In genomic region chr7:80623465-80624252, GRCh38 we compare ENCODE assay signal across 18 cellular contexts. TPM values are rescaled to one million over a fixed set of nuclear protein-coding genes. Genes with fewer than 3 reads are reported as not detected.
A peak's percentile ranks its signal among the peaks of the same experiment; 100 is the strongest.
DNase-seq lines count a peak whose midpoint lies in the region; ATAC-seq and TF ChIP-seq lines count a peak whose summit lies in the region.
"Had no signal": no experiment of that assay in that cellular context is flagged by ENCODE, and none has a peak within 500 bp of the region (broad histone marks: within the 10 kb centered on the region; RNA-seq: fewer than 3 reads in every experiment).

No MANE protein-coding gene starts in this region.

- H3K36me3 Mint-ChIP-seq in activated T-helper 17 cell treated with anti-CD3 and anti-CD28 coated beads, Interleukin-2, amount 50 U/mL, for 72 hours (ENCODE audit: low read depth), result no peaks in the 10 kb centered on the region
- H3K36me3 Mint-ChIP-seq: activated naive CD4-positive, alpha-beta T cell treated with anti-CD3 and anti-CD28 coated beads, Interleukin-2, amount 50 U/mL, for 24 hours; CD8-positive, alpha-beta memory T cell had no signal

- no peaks in the 10 kb centered on the region for H3K4me1 Mint-ChIP-seq in activated T-helper 17 cell treated with anti-CD3 and anti-CD28 coated beads, Interleukin-2, amount 50 U/mL, for 72 hours
- H3K4me1 Mint-ChIP-seq: activated naive CD4-positive, alpha-beta T cell treated with anti-CD3 and anti-CD28 coated beads, Interleukin-2, amount 50 U/mL, for 24 hours; CD8-positive, alpha-beta memory T cell had no signal

- H3K9me3 Mint-ChIP-seq in activated T-helper 17 cell treated with anti-CD3 and anti-CD28 coated beads, Interleukin-2, amount 50 U/mL, for 72 hours, result peaks cover 5% of the 10 kb centered on the region

- intact Hi-C loops in left lung (cut with DNase I) (no loop called here), spleen (cut with DNase I; ENCODE audit: low total_unique reads) (no loop called here)

- H3K36me3 ChIP-seq in left lung (no peaks in the 10 kb centered on the region), spleen (no peaks in the 10 kb centered on the region)

- WGBS in spleen, 5 donors, result 53 to 81% (median 73%) methylated on average over 3 of the region's 3 CpGs

- peaks cover 4 to 36% of the 10 kb centered on the region in 2 donors for H3K4me1 ChIP-seq in left lung
- peaks cover 0 to 19% (median 0%) of the 10 kb centered on the region in 6 donors for H3K4me1 ChIP-seq in spleen

- H3K27ac ChIP-seq in left lung (peak overlapping the region; percentile 23 to 55), spleen (peak overlapping the region in 7 of 8 donors; percentile 21 to 84 (median 50))
- H3K27ac ChIP-seq: 22Rv1 had no signal

- ATAC-seq in left lung, result peak; percentile 94
- no peak for ATAC-seq in activated T-helper 17 cell treated with anti-CD3 and anti-CD28 coated beads, Interleukin-2, amount 50 U/mL, for 72 hours (replicated peaks)
- ATAC-seq in GM18868 (IDR thresholded peaks at IDR 0.05; ENCODE audit: unreplicated experiment), result no peak

- TF ChIP-seq CTCF in epithelial cell of esophagus (IDR thresholded peaks at IDR 0.05; ENCODE audit: insufficient read depth, low read depth, low read length, missing control alignments), result no peak
- TF ChIP-seq CTCF in left lung (IDR thresholded peaks at IDR 0.05), result no peak
- TF ChIP-seq CTCF in spleen (IDR thresholded peaks at IDR 0.05 in 8 of 11, conservative IDR thresholded peaks at IDR 0.05 in 3 of 11), result no peak

- no peaks in the 10 kb centered on the region for H3K27me3 Mint-ChIP-seq in activated T-helper 17 cell treated with anti-CD3 and anti-CD28 coated beads, Interleukin-2, amount 50 U/mL, for 72 hours
- H3K27me3 Mint-ChIP-seq: activated naive CD4-positive, alpha-beta T cell treated with anti-CD3 and anti-CD28 coated beads, Interleukin-2, amount 50 U/mL, for 24 hours; CD8-positive, alpha-beta memory T cell had no signal

- H3K4me3 ChIP-seq in epithelial cell of esophagus (ENCODE audit: low read length), result peak overlapping the region; percentile 16
- H3K4me3 ChIP-seq in left lung, result peak overlapping the region in 1 of 2 donors; percentile 23
- H3K4me3 ChIP-seq in spleen, result peak overlapping the region in 3 of 8 donors; percentile 10 to 53 (median 35)

- H3K9me3 ChIP-seq in left lung (peaks cover 0 to 5% of the 10 kb centered on the region in 2 donors), spleen (peaks cover 0 to 11% (median 0%) of the 10 kb centered on the region in 8 donors)

- no peak overlapping the region for H3K27ac Mint-ChIP-seq in activated T-helper 17 cell treated with anti-CD3 and anti-CD28 coated beads, Interleukin-2, amount 50 U/mL, for 72 hours
- H3K27ac Mint-ChIP-seq: activated naive CD4-positive, alpha-beta T cell treated with anti-CD3 and anti-CD28 coated beads, Interleukin-2, amount 50 U/mL, for 24 hours; CD8-positive, alpha-beta memory T cell had no signal

- DNase-seq in DMS53 (lab: John Stamatoyannopoulos, UW), result peak; percentile 32
- DNase-seq in DMS53 treated with DMSO at 0.1 percent for 48 hours (lab: John Stamatoyannopoulos, UW; ENCODE audit: unreplicated experiment), result no peak
- DNase-seq in epithelial cell of esophagus (ENCODE audit: low read depth), result peak; percentile 84
- DNase-seq in left lung, result peak in 1 of 2 donors; percentile 40
- DNase-seq in spleen, result no peak
- DNase-seq in NCI-H1436 treated with DMSO at 0.1 percent for 48 hours (lab: John Stamatoyannopoulos, UW), result no peak
- DNase-seq: activated CD4-positive, alpha-beta T cell treated with anti-CD3 and anti-CD28 coated beads for 4 hours; activated T-cell treated with anti-CD3 and anti-CD28 coated beads for 4 hours; caudate nucleus; CD8-positive, alpha-beta memory T cell; NCI-H187; NCI-H526; stimulated activated CD4-positive, alpha-beta T cell treated with anti-CD3 and anti-CD28 coated beads, Interleukin-15, amount 100 ng/mL, for 24 hours had no signal

- TF ChIP-seq POLR2A in spleen (IDR thresholded peaks at IDR 0.05), result peak in 1 of 3 donors; percentile 89

- no peaks in the 10 kb centered on the region for H3K27me3 ChIP-seq in left lung
- no peaks in the 10 kb centered on the region for H3K27me3 ChIP-seq in spleen (replicated peaks in 1 of 7)

- H3K4me3 Mint-ChIP-seq in activated T-helper 17 cell treated with anti-CD3 and anti-CD28 coated beads, Interleukin-2, amount 50 U/mL, for 72 hours, result no peak overlapping the region
- H3K4me3 Mint-ChIP-seq: activated naive CD4-positive, alpha-beta T cell treated with anti-CD3 and anti-CD28 coated beads, Interleukin-2, amount 50 U/mL, for 24 hours; CD8-positive, alpha-beta memory T cell had no signal

RNA-seq across cellular contexts. Expression of gene CD36, which starts 14.8 kb away (rescaled TPM):
- total RNA-seq in left lung, result 100 to 1,000 TPM; 137 to 253 TPM
- total RNA-seq in spleen, result 1,000 to 10,000 TPM in 1 of 7 donors, 100 to 1,000 TPM in 6; 261 to 1,075 (median 759) TPM
- polyA plus RNA-seq in spleen, result 100 to 1,000 TPM in 1 of 3 donors, 10 to 100 TPM in 2; 35.7 to 115 (median 60.3) TPM
- not detected for total RNA-seq in activated T-helper 17 cell treated with anti-CD3 and anti-CD28 coated beads, Interleukin-2, amount 50 U/mL, for 72 hours
- total RNA-seq: T-helper 2 cell treated with Interferon-gamma antibody and Interleukin-4, amounts not matched to agents 100 ng/mL and 5 ng/mL, for 36 hours had no signal
- polyA plus RNA-seq: CD8-positive, alpha-beta memory T cell had no signal

Comparison
In these comparisons a context has a peak if more than half of its experiments do, and no peak if none do; other contexts are left out.
1. DNase-seq: peak in DMS53 (single experiment) and epithelial cell of esophagus (single experiment); none in DMS53 treated with DMSO at 0.1 percent for 48 hours (single experiment), spleen (single experiment) and NCI-H1436 treated with DMSO at 0.1 percent for 48 hours (single experiment).
2. RNA of gene CD36, which starts 14.8 kb away (total RNA-seq): 261 to 1,075 TPM in spleen and 137 to 253 TPM in left lung; not detected in activated T-helper 17 cell treated with anti-CD3 and anti-CD28 coated beads, Interleukin-2, amount 50 U/mL, for 72 hours; every median in the first group is over 100 times any median in the second.